ENCODE assay signal across 21 cellular contexts in genomic region chr5:21263361-21263760, GRCh38.
DNase-seq lines count a peak whose midpoint lies in the region; ATAC-seq, FAIRE-seq and TF ChIP-seq lines count a peak whose summit lies in the region.
"Had no signal": no experiment of that assay in that cellular context is flagged by ENCODE, and none has a peak within 500 bp of the region (broad histone marks: within the 10 kb centered on the region; RNA-seq: fewer than 3 reads in every experiment).

No MANE protein-coding gene starts in this region.

- in situ Hi-C loops in GM23248 (cut with MboI) = no loop called here

- WGBS in GM23248 (ENCODE audit: low coverage in 1 of 2, low lambda C conversion rate in 2 of 2, missing lambda C conversion rate in 2 of 2), 2 experiments = 14 to 19% methylated on average over 2 of the region's 2 CpGs

- FAIRE-seq in astrocyte (lab: Jason Lieb, UNC) = no peak
- FAIRE-seq: HTR-8/SVneo had no signal

- no peaks in the 10 kb centered on the region for H3K36me3 Mint-ChIP-seq in astrocyte (ENCODE audit: low read depth, unreplicated experiment)
- H3K36me3 Mint-ChIP-seq: IgD-negative memory B cell had no signal

- no peaks in the 10 kb centered on the region for H3K9me3 ChIP-seq in astrocyte (ENCODE audit: insufficient read depth, low read depth, low read length)
- no peaks in the 10 kb centered on the region for H3K9me3 ChIP-seq in GM23248 (ENCODE audit: low read depth)

- H3K27me3 ChIP-seq in astrocyte (ENCODE audit: insufficient read depth, low read length) (no peaks in the 10 kb centered on the region), GM23248 (replicated peaks; ENCODE audit: insufficient read depth) (no peaks in the 10 kb centered on the region)

- no peaks in the 10 kb centered on the region for H3K4me1 Mint-ChIP-seq in astrocyte (ENCODE audit: low read depth, unreplicated experiment)
- H3K4me1 Mint-ChIP-seq: IgD-negative memory B cell had no signal

- H3K9me3 Mint-ChIP-seq in astrocyte (ENCODE audit: unreplicated experiment) = peaks cover 5% of the 10 kb centered on the region

- H4K20me1 ChIP-seq in astrocyte (ENCODE audit: insufficient read depth, low read length) (no peaks in the 10 kb centered on the region), GM23248 (ENCODE audit: insufficient read depth) (no peaks in the 10 kb centered on the region)

- H3K4me1 ChIP-seq in astrocyte (ENCODE audit: insufficient read depth, low read length) = no peaks in the 10 kb centered on the region
- H3K4me1 ChIP-seq in GM23248 (ENCODE audit: insufficient read depth) = no peaks in the 10 kb centered on the region

- peak; percentile 7 for DNase-seq in ELR (ENCODE audit: low read depth)
- peak; percentile 12 for DNase-seq in astrocyte (ENCODE audit: low read depth)
- DNase-seq in coronary artery (ENCODE audit: low spot score) = no peak
- DNase-seq in non-pigmented ciliary epithelial cell (ENCODE audit: low read depth) = peak; percentile 9
- no peak for DNase-seq in activated CD4-positive, alpha-beta T cell treated with anti-CD3 and anti-CD28 coated beads for 4 hours
- DNase-seq in GM23248 = no peak
- DNase-seq: AML-193; DMS79; HFFc6; Kasumi-1; NCI-H1105 treated with DMSO at 0.1 percent for 48 hours; NCI-H1694; NK-92 treated with Interleukin-12 subunit alpha and Interleukin-12 subunit beta, amount 100 ng/mL, for 24 hours; Right ventricle myocardium superior had no signal

- H3K4me3 ChIP-seq in astrocyte (ENCODE audit: insufficient read depth, low read depth, low read length) = no peak overlapping the region
- no peak overlapping the region for H3K4me3 ChIP-seq in coronary artery
- no peak overlapping the region for H3K4me3 ChIP-seq in GM23248

- H3F3A ChIP-seq in GM23248 (ENCODE audit: insufficient read depth) = no peaks in the 10 kb centered on the region

- no peak overlapping the region for H3K27ac ChIP-seq in astrocyte (ENCODE audit: low read depth, low read length)
- H3K27ac ChIP-seq in coronary artery = peak overlapping the region; percentile 50 to 66
- H3K27ac ChIP-seq in GM23248 = no peak overlapping the region
- H3K27ac ChIP-seq: 22Rv1, C4-2B, HL-60 had no signal

- no peaks in the 10 kb centered on the region for H3K27me3 Mint-ChIP-seq in astrocyte (ENCODE audit: low read depth, unreplicated experiment)
- H3K27me3 Mint-ChIP-seq: IgD-negative memory B cell had no signal

- H3K79me2 ChIP-seq in astrocyte (ENCODE audit: insufficient read depth, low read length) (no peaks in the 10 kb centered on the region), GM23248 (ENCODE audit: insufficient read depth) (no peaks in the 10 kb centered on the region)

- H3K9ac ChIP-seq in astrocyte (ENCODE audit: low read length) = no peak overlapping the region
- H3K9ac ChIP-seq in GM23248 = no peak overlapping the region

- no peak overlapping the region for H3K4me3 Mint-ChIP-seq in astrocyte (ENCODE audit: unreplicated experiment)
- H3K4me3 Mint-ChIP-seq: HFFc6, IgD-negative memory B cell had no signal

- H3K27ac Mint-ChIP-seq in astrocyte (ENCODE audit: unreplicated experiment) = no peak overlapping the region
- H3K27ac Mint-ChIP-seq: HFFc6, IgD-negative memory B cell had no signal

- no peak for TF ChIP-seq CTCF in astrocyte (IDR thresholded peaks at IDR 0.05; ENCODE audit: insufficient read depth, low read depth, low read length)
- no peak for TF ChIP-seq CTCF in coronary artery (IDR thresholded peaks at IDR 0.05)

- H2AFZ ChIP-seq in astrocyte (ENCODE audit: low read depth, low read length) (peak overlapping the region; percentile 27), GM23248 (no peak overlapping the region)

- H3K36me3 ChIP-seq in astrocyte (ENCODE audit: insufficient read depth, low read length) (no peaks in the 10 kb centered on the region), GM23248 (ENCODE audit: low read depth) (no peaks in the 10 kb centered on the region)

- peak overlapping the region; percentile 44 for H3K4me2 ChIP-seq in astrocyte (ENCODE audit: low read length)
- H3K4me2 ChIP-seq in GM23248 (ENCODE audit: unreplicated experiment) = no peak overlapping the region

- ATAC-seq in HG02938 (IDR thresholded peaks at IDR 0.05; ENCODE audit: unreplicated experiment) (no peak), GM21723 (IDR thresholded peaks at IDR 0.05; ENCODE audit: unreplicated experiment) (no peak)

- no peaks in the 10 kb centered on the region for H3K9me2 ChIP-seq in GM23248 (ENCODE audit: insufficient read depth)

Comparison
In these comparisons a context has a peak if more than half of its experiments do, and no peak if none do; other contexts are left out.
1. DNase-seq: peak in ELR (single experiment), astrocyte (single experiment) and non-pigmented ciliary epithelial cell (single experiment); none in coronary artery (single experiment), activated CD4-positive, alpha-beta T cell treated with anti-CD3 and anti-CD28 coated beads for 4 hours (0 of 2) and GM23248 (single experiment).
2. H3K27ac ChIP-seq: peak in coronary artery (2 of 2); none in astrocyte (single experiment) and GM23248 (single experiment).